ENCODE assay signal across 7 cellular contexts in genomic region chr6:6942826-6943225, GRCh38.
DNase-seq lines count a peak whose midpoint lies in the region; ATAC-seq and TF ChIP-seq lines count a peak whose summit lies in the region.

No MANE protein-coding gene starts in this region.

- H3K36me3 ChIP-seq in OCI-LY1 (ENCODE audit: insufficient read depth, low read length) (no peaks in the 10 kb centered on the region), upper lobe of left lung (no peaks in the 10 kb centered on the region)

- H3K27ac ChIP-seq in OCI-LY1 (ENCODE audit: low read depth, low read length, poor library complexity, severe bottlenecking): peak overlapping the region; percentile 10
- no peak overlapping the region for H3K27ac ChIP-seq in upper lobe of left lung

- ATAC-seq in GM18867 (IDR thresholded peaks at IDR 0.05; ENCODE audit: unreplicated experiment): peak; percentile 45
- peak; percentile 67 for ATAC-seq in HG03139 (IDR thresholded peaks at IDR 0.05; ENCODE audit: unreplicated experiment)
- ATAC-seq in left cardiac atrium: peak; percentile 90 to 91
- ATAC-seq in upper lobe of left lung (ENCODE audit: low FRiP score in 2 of 2): peak; percentile 70 to 78

- no peak overlapping the region for H3K4me2 ChIP-seq in OCI-LY1 (ENCODE audit: low read length)

- H3K4me1 ChIP-seq in OCI-LY1 (ENCODE audit: insufficient read depth, low read length, severe bottlenecking): peaks cover 16% of the 10 kb centered on the region
- peaks cover 0 to 5% (median 5%) of the 10 kb centered on the region in 4 donors for H3K4me1 ChIP-seq in upper lobe of left lung

- no peaks in the 10 kb centered on the region for H4K20me1 ChIP-seq in OCI-LY1 (ENCODE audit: insufficient read depth, low read length)

- H3K27me3 ChIP-seq in OCI-LY1 (ENCODE audit: insufficient read depth, low read length) (no peaks in the 10 kb centered on the region; the same call in 1 of the 2 replicates), upper lobe of left lung (no peaks in the 10 kb centered on the region)

- no peak overlapping the region for H2AFZ ChIP-seq in OCI-LY1 (ENCODE audit: low read length)

- H3K4me3 ChIP-seq in OCI-LY1 (ENCODE audit: low read depth, low read length, poor library complexity, severe bottlenecking): no peak overlapping the region
- H3K4me3 ChIP-seq in upper lobe of left lung: peak overlapping the region in 1 of 4 donors; percentile 10

- no peak for TF ChIP-seq POLR2A in upper lobe of left lung (IDR thresholded peaks at IDR 0.05)

- TF ChIP-seq EP300 in upper lobe of left lung (IDR thresholded peaks at IDR 0.05): no peak

- 34 to 42% methylated on average over 13 of the region's 13 CpGs for WGBS in upper lobe of left lung, 2 donors

- TF ChIP-seq CTCF in OCI-LY1 (IDR thresholded peaks at IDR 0.05; ENCODE audit: low read length) (no peak), upper lobe of left lung (IDR thresholded peaks at IDR 0.05) (no peak)

- no peaks in the 10 kb centered on the region for H3K9me2 ChIP-seq in OCI-LY1 (ENCODE audit: low read depth, low read length)

- H3K9ac ChIP-seq in OCI-LY1 (ENCODE audit: low read length): no peak overlapping the region

- DNase-seq in left cardiac atrium (peak; percentile 53), upper lobe of left lung (peak; percentile 84 to 86)
- no peak for DNase-seq in stimulated activated CD4-positive, alpha-beta T cell treated with anti-CD3 and anti-CD28 coated beads, Interleukin-1b, Interleukin-23, amount 100 ng/mL, for 48 hours
- no peak for DNase-seq in activated CD4-positive, CD25-positive, alpha-beta regulatory T cell treated with anti-CD3 and anti-CD28 coated beads, Interleukin-2, amount 50 U/mL, for 72 hours

- H3K9me3 ChIP-seq in OCI-LY1 (ENCODE audit: low read length) (no peaks in the 10 kb centered on the region), upper lobe of left lung (no peaks in the 10 kb centered on the region)

- H3K79me2 ChIP-seq in OCI-LY1 (ENCODE audit: insufficient read depth, low read length): no peaks in the 10 kb centered on the region

- intact Hi-C loops in left cardiac atrium (cut with DNase I): no loop called here

- H3F3A ChIP-seq in OCI-LY1 (ENCODE audit: insufficient read depth, low read length): no peaks in the 10 kb centered on the region

Comparison
In these comparisons a context has a peak if more than half of its experiments do, and no peak if none do; other contexts are left out.
1. DNase-seq: peak in left cardiac atrium (single experiment) and upper lobe of left lung (2 of 2); none in stimulated activated CD4-positive, alpha-beta T cell treated with anti-CD3 and anti-CD28 coated beads, Interleukin-1b, Interleukin-23, amount 100 ng/mL, for 48 hours (single experiment) and activated CD4-positive, CD25-positive, alpha-beta regulatory T cell treated with anti-CD3 and anti-CD28 coated beads, Interleukin-2, amount 50 U/mL, for 72 hours (single experiment).
2. Peak in every context shown above with its lines, with median percentiles within 50 percentile points of each other: ATAC-seq.